Comparison of ENCODE assay signal across 30 cellular contexts in genomic region chr13:48582086-48582485, GRCh38.
"Had no signal": no experiment of that assay in that cellular context is flagged by ENCODE, and none has a peak within 500 bp of the region (broad histone marks: within the 10 kb centered on the region; RNA-seq: fewer than 3 reads in every experiment).

No MANE protein-coding gene starts in this region.

- H3K27ac ChIP-seq: SJCRH30, SK-N-MC had no signal

- H3K9me3 Mint-ChIP-seq: activated B cell treated with CpG ODN at 0.5 μM for 24 hours; activated naive CD4-positive, alpha-beta T cell treated with anti-CD3 and anti-CD28 coated beads, Interleukin-2, amount 10 ng/mL, durations not matched to agents 7 days and 5 days; activated naive CD8-positive, alpha-beta T cell treated with anti-CD3 and anti-CD28 coated beads, Interleukin-2, amount 50 U/mL, for 24 hours; activated T-cell treated with anti-CD3 and anti-CD28 coated beads, Interleukin-2, amount 50 U/mL, for 4 hours; activated T-helper 1 cell treated with anti-CD3 and anti-CD28 coated beads, Interleukin-12 subunit alpha, Interleukin-12 subunit beta, Interleukin-2, Interleukin-4 antibody, amounts not matched to agents 30 ng/mL and 10 ng/mL and 1 ng/mL, durations not matched to agents 14 hours and 24 hours and 36 hours had no signal

- H3K27me3 ChIP-seq: MG63, SJCRH30 had no signal

- H3K4me3 ChIP-seq: MG63, SJCRH30, SK-N-MC had no signal

- H3K36me3 ChIP-seq: MG63, SJCRH30 had no signal

- H3K27ac Mint-ChIP-seq: activated B cell treated with CpG ODN at 0.5 μM for 24 hours; activated CD4-positive, alpha-beta memory T cell treated with anti-CD3 and anti-CD28 coated beads, Interleukin-2, amount 10 ng/mL, durations not matched to agents 7 days and 5 days; activated naive CD4-positive, alpha-beta T cell treated with anti-CD3 and anti-CD28 coated beads, Interleukin-2, amount 10 ng/mL, durations not matched to agents 7 days and 5 days; activated naive CD8-positive, alpha-beta T cell; activated naive CD8-positive, alpha-beta T cell treated with anti-CD3 and anti-CD28 coated beads, Interleukin-2, amount 50 U/mL, for 24 hours; activated T-helper 1 cell treated with anti-CD3 and anti-CD28 coated beads, Interleukin-12 subunit alpha, Interleukin-12 subunit beta, Interleukin-2, Interleukin-4 antibody, amounts not matched to agents 30 ng/mL and 10 ng/mL and 1 ng/mL, durations not matched to agents 14 hours and 24 hours and 36 hours; brain had no signal

- DNase-seq: activated B cell treated with CpG ODN at 0.5 μM for 24 hours; activated CD4-positive, alpha-beta memory T cell treated with anti-CD3 and anti-CD28 coated beads, Interleukin-2, amount 10 ng/mL, durations not matched to agents 7 days and 5 days; activated CD4-positive, alpha-beta T cell treated with anti-CD3 and anti-CD28 coated beads for 1 hour; activated CD4-positive, alpha-beta T cell treated with anti-CD3 and anti-CD28 coated beads for 48 hours; activated gamma-delta T cell treated with Interleukin-2 at 50 U/mL for 16 hours; activated naive CD4-positive, alpha-beta T cell treated with anti-CD3 and anti-CD28 coated beads, Interleukin-2, amount 10 ng/mL, durations not matched to agents 7 days and 5 days; activated naive CD8-positive, alpha-beta T cell treated with anti-CD3 and anti-CD28 coated beads, Interleukin-2, amount 50 U/mL, for 24 hours; activated T-cell treated with anti-CD3 and anti-CD28 coated beads, Interleukin-2, amount 50 U/mL, for 4 hours; anterior cingulate cortex; central memory CD4-positive, alpha-beta T cell; Karpas-422; MG63; NCI-H1048; NCI-H1105 treated with DMSO at 0.1 percent for 48 hours; NCI-H1436; NCI-H1694; NCI-H1930; NCI-H2081 treated with DMSO at 0.1 percent for 48 hours; NCI-H226; NCI-H446 treated with DMSO at 0.1 percent for 48 hours; NCI-H524; NCI-H69; NCI-H82; SHP77; SJCRH30 had no signal

- ATAC-seq: activated naive CD8-positive, alpha-beta T cell treated with anti-CD3 and anti-CD28 coated beads, Interleukin-2, amount 50 U/mL, for 24 hours; activated T-cell treated with anti-CD3 and anti-CD28 coated beads, Interleukin-2, amount 50 U/mL, for 4 hours; Panc1 had no signal

- H3K36me3 Mint-ChIP-seq: brain had no signal

- H3K9me3 ChIP-seq: MG63, SJCRH30 had no signal

- H3K4me3 Mint-ChIP-seq: activated B cell treated with CpG ODN at 0.5 μM for 24 hours; activated CD4-positive, alpha-beta memory T cell treated with anti-CD3 and anti-CD28 coated beads, Interleukin-2, amount 10 ng/mL, durations not matched to agents 7 days and 5 days; activated naive CD4-positive, alpha-beta T cell treated with anti-CD3 and anti-CD28 coated beads, Interleukin-2, amount 10 ng/mL, durations not matched to agents 7 days and 5 days; activated naive CD8-positive, alpha-beta T cell; activated naive CD8-positive, alpha-beta T cell treated with anti-CD3 and anti-CD28 coated beads, Interleukin-2, amount 50 U/mL, for 24 hours; activated T-cell treated with anti-CD3 and anti-CD28 coated beads, Interleukin-2, amount 50 U/mL, for 4 hours; activated T-helper 1 cell treated with anti-CD3 and anti-CD28 coated beads, Interleukin-12 subunit alpha, Interleukin-12 subunit beta, Interleukin-2, Interleukin-4 antibody, amounts not matched to agents 30 ng/mL and 10 ng/mL and 1 ng/mL, durations not matched to agents 14 hours and 24 hours and 36 hours; brain had no signal
